In genomic region chr9:94139672-94140417, GRCh38 we compare ENCODE assay signal across 9 cellular contexts. TPM values are rescaled to one million over a fixed set of nuclear protein-coding genes. Genes with fewer than 3 reads are reported as not detected.
A peak's percentile ranks its signal among the peaks of the same experiment; 100 is the strongest.
DNase-seq lines count a peak whose midpoint lies in the region; ATAC-seq and TF ChIP-seq lines count a peak whose summit lies in the region.
"Had no signal": no experiment of that assay in that cellular context is flagged by ENCODE, and none has a peak within 500 bp of the region (broad histone marks: within the 10 kb centered on the region; RNA-seq: fewer than 3 reads in every experiment).

No MANE protein-coding gene starts in this region.

- TF ChIP-seq POLR2A in breast epithelium (IDR thresholded peaks at IDR 0.05): no peak

- no peaks in the 10 kb centered on the region for H3K9me3 Mint-ChIP-seq in IgD-negative memory B cell
- no peaks in the 10 kb centered on the region for H3K9me3 Mint-ChIP-seq in activated CD8-positive, alpha-beta T cell treated with anti-CD3 and anti-CD28 coated beads for 36 hours

- DNase-seq in breast epithelium (ENCODE audit: low spot score in 2 of 2): peak; percentile 82 to 92
- peak; percentile 53 to 70 for DNase-seq in left colon
- peak; percentile 74 for DNase-seq in thoracic aorta (ENCODE audit: low spot score)
- no peak for DNase-seq in activated CD8-positive, alpha-beta T cell treated with anti-CD3 and anti-CD28 coated beads for 36 hours
- DNase-seq in NCI-H1436 (lab: John Stamatoyannopoulos, UW): no peak
- DNase-seq in Ammon's horn (ENCODE audit: low spot score): no peak
- DNase-seq: activated CD8-positive, alpha-beta memory T cell treated with anti-CD3 and anti-CD28 coated beads, Interleukin-2, amount 50 U/mL, for 4 hours had no signal

- TF ChIP-seq CTCF in breast epithelium (IDR thresholded peaks at IDR 0.05) (no peak), thoracic aorta (IDR thresholded peaks at IDR 0.05) (no peak)
- no peak for TF ChIP-seq CTCF in activated CD8-positive, alpha-beta T cell treated with anti-CD3 and anti-CD28 coated beads for 36 hours (IDR thresholded peaks at IDR 0.05)

- H3K4me3 Mint-ChIP-seq in IgD-negative memory B cell: peak overlapping the region in 3 of 4 donors; percentile 25 to 84 (median 72)
- H3K4me3 Mint-ChIP-seq in activated CD8-positive, alpha-beta T cell treated with anti-CD3 and anti-CD28 coated beads for 36 hours: no peak overlapping the region

- H3K27ac Mint-ChIP-seq in IgD-negative memory B cell: peak overlapping the region in 1 of 3 donors; percentile 59
- H3K27ac Mint-ChIP-seq in activated CD8-positive, alpha-beta T cell treated with anti-CD3 and anti-CD28 coated beads for 36 hours: no peak overlapping the region

- H3K27ac ChIP-seq in breast epithelium (peak overlapping the region; percentile 89), thoracic aorta (peak overlapping the region; percentile 94 to 95)

- H3K36me3 ChIP-seq in breast epithelium: no peaks in the 10 kb centered on the region
- no peaks in the 10 kb centered on the region for H3K36me3 ChIP-seq in thoracic aorta

- H3K4me1 ChIP-seq in breast epithelium (peaks cover 13 to 21% of the 10 kb centered on the region in 2 donors), thoracic aorta (ENCODE audit: control insufficient read depth in 1 of 2, low read depth in 2 of 2) (peaks cover 47 to 83% of the 10 kb centered on the region in 2 donors)

- peak overlapping the region in 1 of 3 donors; percentile 34 for H3K4me3 ChIP-seq in breast epithelium
- H3K4me3 ChIP-seq in thoracic aorta: peak overlapping the region; percentile 52

- POLR2A ChIA-PET in activated CD8-positive, alpha-beta T cell treated with anti-CD3 and anti-CD28 coated beads for 36 hours (lab: Charles Lee): interaction anchor here (1.0 to 1.1 kb wide), 2 partner anchors 9 to 25 kb away, joined by 3 read pairs; no protein-coding TSS in a partner anchor

- H3K27me3 ChIP-seq in breast epithelium (no peaks in the 10 kb centered on the region), thoracic aorta (replicated peaks; ENCODE audit: insufficient read depth) (no peaks in the 10 kb centered on the region)

- intact Hi-C loops in breast epithelium (cut with DNase I; ENCODE audit: low total_unique reads) (no loop called here), left colon (cut with DNase I, micrococcal nuclease) (no loop called here)
- intact Hi-C loops in activated CD8-positive, alpha-beta T cell treated with anti-CD3 and anti-CD28 coated beads for 36 hours (cut with micrococcal nuclease): no loop called here

- CTCF ChIA-PET in activated CD8-positive, alpha-beta T cell treated with anti-CD3 and anti-CD28 coated beads for 36 hours (lab: Charles Lee): interaction anchor here (1.0 kb wide), 1 partner anchor 75 kb away, joined by 3 read pairs; no protein-coding TSS in a partner anchor

- no peaks in the 10 kb centered on the region for H3K27me3 Mint-ChIP-seq in IgD-negative memory B cell
- no peaks in the 10 kb centered on the region for H3K27me3 Mint-ChIP-seq in activated CD8-positive, alpha-beta T cell treated with anti-CD3 and anti-CD28 coated beads for 36 hours

- no peaks in the 10 kb centered on the region for H3K9me3 ChIP-seq in breast epithelium
- H3K9me3 ChIP-seq in thoracic aorta: no peaks in the 10 kb centered on the region

- no peak for ATAC-seq in left colon
- peak; percentile 63 for ATAC-seq in thoracic aorta (ENCODE audit: insufficient number of reproducible peaks, low FRiP score, low read depth)
- no peak for ATAC-seq in activated CD8-positive, alpha-beta T cell treated with anti-CD3 and anti-CD28 coated beads for 36 hours
- no peak for ATAC-seq in HG02870 (IDR thresholded peaks at IDR 0.05; ENCODE audit: unreplicated experiment)

- H3K4me1 Mint-ChIP-seq in IgD-negative memory B cell: peaks cover 16 to 21% (median 20%) of the 10 kb centered on the region in 3 donors
- H3K4me1 Mint-ChIP-seq in activated CD8-positive, alpha-beta T cell treated with anti-CD3 and anti-CD28 coated beads for 36 hours (ENCODE audit: low read depth): peaks cover 3% of the 10 kb centered on the region

- H3K36me3 Mint-ChIP-seq in IgD-negative memory B cell: peaks cover 2% of the 10 kb centered on the region
- H3K36me3 Mint-ChIP-seq in activated CD8-positive, alpha-beta T cell treated with anti-CD3 and anti-CD28 coated beads for 36 hours (ENCODE audit: low read depth): no peaks in the 10 kb centered on the region

RNA-seq across cellular contexts. Expression of gene PTPDC1, which starts 55.6 kb away (rescaled TPM):
- polyA plus RNA-seq in IgD-negative memory B cell: 2.7 TPM
- total RNA-seq in breast epithelium (10 to 100 TPM; 11.4 to 12.1 (median 12.0) TPM), left colon (1 to 10 TPM; 6.5 to 6.6 TPM), thoracic aorta (10 to 100 TPM; 24.8 to 25.7 TPM)
- 1 to 10 TPM; 4.9 to 5.6 TPM for total RNA-seq in activated CD8-positive, alpha-beta T cell treated with anti-CD3 and anti-CD28 coated beads for 36 hours

Comparison
In these comparisons a context has a peak if more than half of its experiments do, and no peak if none do; other contexts are left out.
1. DNase-seq: peak in breast epithelium (2 of 2), left colon (2 of 2) and thoracic aorta (single experiment); none in activated CD8-positive, alpha-beta T cell treated with anti-CD3 and anti-CD28 coated beads for 36 hours (single experiment), NCI-H1436 (single experiment) and Ammon's horn (single experiment).